1 cellular context compared by ENCODE assay signal in the genomic region with DNA sequence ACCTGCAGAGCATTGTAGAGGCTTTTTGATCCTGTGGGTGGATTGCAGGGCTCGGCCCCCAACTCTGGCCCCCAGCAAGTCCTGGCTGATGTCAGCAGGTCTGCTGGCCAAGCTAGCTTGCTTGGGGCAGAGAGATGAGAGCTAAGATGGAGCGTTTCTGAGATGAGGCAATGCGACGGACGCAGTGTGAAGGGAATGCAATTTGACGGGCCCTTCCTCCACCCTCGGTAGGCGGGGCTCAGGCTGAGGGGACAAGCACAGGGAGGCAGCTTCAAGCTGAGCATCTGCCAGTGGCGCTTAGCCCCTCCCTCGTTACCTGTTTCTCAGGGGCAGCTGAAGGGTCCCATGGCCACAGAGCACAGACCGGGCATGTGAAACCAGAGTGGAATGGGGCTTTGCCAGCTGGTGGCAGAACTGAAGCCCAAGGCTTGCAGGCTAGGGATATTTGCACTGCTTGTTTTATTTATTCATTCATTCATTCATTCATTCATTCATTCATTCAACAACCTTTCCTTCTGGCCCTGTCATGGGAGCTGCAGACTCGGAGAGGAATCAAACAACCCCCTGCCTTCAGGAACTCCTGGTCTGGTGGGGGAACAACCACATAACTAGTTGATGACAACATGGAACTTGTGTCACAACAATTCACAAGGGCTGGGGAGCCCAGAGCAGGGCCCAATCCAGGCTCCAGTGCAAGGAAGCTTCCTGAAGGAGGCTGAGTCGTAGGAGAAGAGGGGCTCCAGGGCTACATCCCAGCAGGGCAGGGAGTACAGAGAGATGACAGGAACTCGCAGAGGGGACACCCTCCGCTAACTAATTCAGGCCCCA.
TF ChIP-seq lines count a peak whose summit lies in the region.

No MANE protein-coding gene starts in this region.

TF ChIP-seq in GM23338, 12 proteins besides CTCF, POLR2A, EP300 and RAD21 (continued from another document):
- TF ChIP-seq, protein P1, sequence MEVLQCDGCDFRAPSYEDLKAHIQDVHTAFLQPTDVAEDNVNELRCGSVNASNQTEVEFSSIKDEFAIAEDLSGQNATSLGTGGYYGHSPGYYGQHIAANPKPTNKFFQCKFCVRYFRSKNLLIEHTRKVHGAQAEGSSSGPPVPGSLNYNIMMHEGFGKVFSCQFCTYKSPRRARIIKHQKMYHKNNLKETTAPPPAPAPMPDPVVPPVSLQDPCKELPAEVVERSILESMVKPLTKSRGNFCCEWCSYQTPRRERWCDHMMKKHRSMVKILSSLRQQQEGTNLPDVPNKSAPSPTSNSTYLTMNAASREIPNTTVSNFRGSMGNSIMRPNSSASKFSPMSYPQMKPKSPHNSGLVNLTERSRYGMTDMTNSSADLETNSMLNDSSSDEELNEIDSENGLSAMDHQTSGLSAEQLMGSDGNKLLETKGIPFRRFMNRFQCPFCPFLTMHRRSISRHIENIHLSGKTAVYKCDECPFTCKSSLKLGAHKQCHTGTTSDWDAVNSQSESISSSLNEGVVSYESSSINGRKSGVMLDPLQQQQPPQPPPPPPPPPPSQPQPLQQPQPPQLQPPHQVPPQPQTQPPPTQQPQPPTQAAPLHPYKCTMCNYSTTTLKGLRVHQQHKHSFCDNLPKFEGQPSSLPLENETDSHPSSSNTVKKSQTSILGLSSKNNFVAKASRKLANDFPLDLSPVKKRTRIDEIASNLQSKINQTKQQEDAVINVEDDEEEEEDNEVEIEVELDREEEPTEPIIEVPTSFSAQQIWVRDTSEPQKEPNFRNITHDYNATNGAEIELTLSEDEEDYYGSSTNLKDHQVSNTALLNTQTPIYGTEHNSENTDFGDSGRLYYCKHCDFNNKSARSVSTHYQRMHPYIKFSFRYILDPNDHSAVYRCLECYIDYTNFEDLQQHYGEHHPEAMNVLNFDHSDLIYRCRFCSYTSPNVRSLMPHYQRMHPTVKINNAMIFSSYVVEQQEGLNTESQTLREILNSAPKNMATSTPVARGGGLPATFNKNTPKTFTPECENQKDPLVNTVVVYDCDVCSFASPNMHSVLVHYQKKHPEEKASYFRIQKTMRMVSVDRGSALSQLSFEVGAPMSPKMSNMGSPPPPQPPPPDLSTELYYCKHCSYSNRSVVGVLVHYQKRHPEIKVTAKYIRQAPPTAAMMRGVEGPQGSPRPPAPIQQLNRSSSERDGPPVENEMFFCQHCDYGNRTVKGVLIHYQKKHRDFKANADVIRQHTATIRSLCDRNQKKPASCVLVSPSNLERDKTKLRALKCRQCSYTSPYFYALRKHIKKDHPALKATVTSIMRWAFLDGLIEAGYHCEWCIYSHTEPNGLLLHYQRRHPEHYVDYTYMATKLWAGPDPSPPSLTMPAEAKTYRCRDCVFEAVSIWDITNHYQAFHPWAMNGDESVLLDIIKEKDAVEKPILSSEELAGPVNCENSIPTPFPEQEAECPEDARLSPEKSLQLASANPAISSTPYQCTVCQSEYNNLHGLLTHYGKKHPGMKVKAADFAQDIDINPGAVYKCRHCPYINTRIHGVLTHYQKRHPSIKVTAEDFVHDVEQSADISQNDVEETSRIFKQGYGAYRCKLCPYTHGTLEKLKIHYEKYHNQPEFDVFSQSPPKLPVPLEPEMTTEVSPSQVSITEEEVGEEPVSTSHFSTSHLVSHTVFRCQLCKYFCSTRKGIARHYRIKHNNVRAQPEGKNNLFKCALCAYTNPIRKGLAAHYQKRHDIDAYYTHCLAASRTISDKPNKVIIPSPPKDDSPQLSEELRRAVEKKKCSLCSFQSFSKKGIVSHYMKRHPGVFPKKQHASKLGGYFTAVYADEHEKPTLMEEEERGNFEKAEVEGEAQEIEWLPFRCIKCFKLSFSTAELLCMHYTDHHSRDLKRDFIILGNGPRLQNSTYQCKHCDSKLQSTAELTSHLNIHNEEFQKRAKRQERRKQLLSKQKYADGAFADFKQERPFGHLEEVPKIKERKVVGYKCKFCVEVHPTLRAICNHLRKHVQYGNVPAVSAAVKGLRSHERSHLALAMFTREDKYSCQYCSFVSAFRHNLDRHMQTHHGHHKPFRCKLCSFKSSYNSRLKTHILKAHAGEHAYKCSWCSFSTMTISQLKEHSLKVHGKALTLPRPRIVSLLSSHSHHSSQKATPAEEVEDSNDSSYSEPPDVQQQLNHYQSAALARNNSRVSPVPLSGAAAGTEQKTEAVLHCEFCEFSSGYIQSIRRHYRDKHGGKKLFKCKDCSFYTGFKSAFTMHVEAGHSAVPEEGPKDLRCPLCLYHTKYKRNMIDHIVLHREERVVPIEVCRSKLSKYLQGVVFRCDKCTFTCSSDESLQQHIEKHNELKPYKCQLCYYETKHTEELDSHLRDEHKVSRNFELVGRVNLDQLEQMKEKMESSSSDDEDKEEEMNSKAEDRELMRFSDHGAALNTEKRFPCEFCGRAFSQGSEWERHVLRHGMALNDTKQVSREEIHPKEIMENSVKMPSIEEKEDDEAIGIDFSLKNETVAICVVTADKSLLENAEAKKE (CRISPR knock-in tag; IDR thresholded peaks at IDR 0.05): no peak
- TF ChIP-seq POLR2AphosphoS5 (IDR thresholded peaks at IDR 0.05; ENCODE audit: low read depth): no peak
- TF ChIP-seq, protein P2, sequence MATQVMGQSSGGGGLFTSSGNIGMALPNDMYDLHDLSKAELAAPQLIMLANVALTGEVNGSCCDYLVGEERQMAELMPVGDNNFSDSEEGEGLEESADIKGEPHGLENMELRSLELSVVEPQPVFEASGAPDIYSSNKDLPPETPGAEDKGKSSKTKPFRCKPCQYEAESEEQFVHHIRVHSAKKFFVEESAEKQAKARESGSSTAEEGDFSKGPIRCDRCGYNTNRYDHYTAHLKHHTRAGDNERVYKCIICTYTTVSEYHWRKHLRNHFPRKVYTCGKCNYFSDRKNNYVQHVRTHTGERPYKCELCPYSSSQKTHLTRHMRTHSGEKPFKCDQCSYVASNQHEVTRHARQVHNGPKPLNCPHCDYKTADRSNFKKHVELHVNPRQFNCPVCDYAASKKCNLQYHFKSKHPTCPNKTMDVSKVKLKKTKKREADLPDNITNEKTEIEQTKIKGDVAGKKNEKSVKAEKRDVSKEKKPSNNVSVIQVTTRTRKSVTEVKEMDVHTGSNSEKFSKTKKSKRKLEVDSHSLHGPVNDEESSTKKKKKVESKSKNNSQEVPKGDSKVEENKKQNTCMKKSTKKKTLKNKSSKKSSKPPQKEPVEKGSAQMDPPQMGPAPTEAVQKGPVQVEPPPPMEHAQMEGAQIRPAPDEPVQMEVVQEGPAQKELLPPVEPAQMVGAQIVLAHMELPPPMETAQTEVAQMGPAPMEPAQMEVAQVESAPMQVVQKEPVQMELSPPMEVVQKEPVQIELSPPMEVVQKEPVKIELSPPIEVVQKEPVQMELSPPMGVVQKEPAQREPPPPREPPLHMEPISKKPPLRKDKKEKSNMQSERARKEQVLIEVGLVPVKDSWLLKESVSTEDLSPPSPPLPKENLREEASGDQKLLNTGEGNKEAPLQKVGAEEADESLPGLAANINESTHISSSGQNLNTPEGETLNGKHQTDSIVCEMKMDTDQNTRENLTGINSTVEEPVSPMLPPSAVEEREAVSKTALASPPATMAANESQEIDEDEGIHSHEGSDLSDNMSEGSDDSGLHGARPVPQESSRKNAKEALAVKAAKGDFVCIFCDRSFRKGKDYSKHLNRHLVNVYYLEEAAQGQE (IDR thresholded peaks at IDR 0.05; ENCODE audit: unreplicated experiment): no peak
- TF ChIP-seq EZH2phosphoT487 (IDR thresholded peaks at IDR 0.05; ENCODE audit: unreplicated experiment): no peak
- no peak for TF ChIP-seq ZNF114 (CRISPR knock-in tag; IDR thresholded peaks at IDR 0.05)
- no peak for TF ChIP-seq EZH2 (IDR thresholded peaks at IDR 0.05; ENCODE audit: low read depth, unreplicated experiment)
